Comparison of ENCODE assay signal across 8 cellular contexts in genomic region chr5:31193591-31194457, GRCh38. TPM values are rescaled to one million over a fixed set of nuclear protein-coding genes. Genes with fewer than 3 reads are reported as not detected.
DNase-seq lines count a peak whose midpoint lies in the region; ATAC-seq and TF ChIP-seq lines count a peak whose summit lies in the region.

CDH6 (plus strand) TSS chr5:31193686; CDS start chr5:31267474, 73,788 bp downstream.

- H3K27me3 ChIP-seq in brain microvascular endothelial cell (replicated peaks) (no peaks in the 10 kb centered on the region), spleen (replicated peaks in 1 of 7) (peaks cover 0 to 64% (median 36%) of the 10 kb centered on the region in 7 donors)

- no peak for TF ChIP-seq POLR2A in spleen (IDR thresholded peaks at IDR 0.05)

- H3K36me3 ChIP-seq in brain microvascular endothelial cell (replicated peaks) (no peaks in the 10 kb centered on the region), spleen (no peaks in the 10 kb centered on the region)

- TF ChIP-seq CTCF in brain microvascular endothelial cell (IDR thresholded peaks at IDR 0.05; ENCODE audit: low read depth, low read length, missing control alignments) (peak; percentile 9), spleen (IDR thresholded peaks at IDR 0.05 in 8 of 11, conservative IDR thresholded peaks at IDR 0.05 in 3 of 11) (no peak)

- intact Hi-C loops in spleen (cut with DNase I; ENCODE audit: low total_unique reads) = no loop called here

- ATAC-seq in GM21825 (IDR thresholded peaks at IDR 0.05; ENCODE audit: unreplicated experiment) = no peak

- DNase-seq in AG08396 (ENCODE audit: low spot score) = peak; percentile 78
- DNase-seq in NCI-H1048 (lab: John Stamatoyannopoulos, UW) = peak; percentile 1
- DNase-seq in brain microvascular endothelial cell = peak; percentile 71
- peak; percentile 47 for DNase-seq in iris pigment epithelial cell (ENCODE audit: low read depth)
- peak; percentile 65 for DNase-seq in spleen
- DNase-seq in T-helper 9 cell = no peak
- no peak for DNase-seq in stimulated activated CD4-positive, alpha-beta T cell treated with anti-CD3 and anti-CD28 coated beads, Interleukin-4, amount 100 ng/mL, for 24 hours

- H3K4me3 ChIP-seq in brain microvascular endothelial cell (ENCODE audit: low read depth, low read length) (peak within 1 kb of the TSS; percentile 75), spleen (peak within 1 kb of the TSS; percentile 18 to 54 (median 26))

- H3K27ac ChIP-seq in brain microvascular endothelial cell (peak within 1 kb of the TSS; percentile 75), spleen (no peak within 1 kb of the TSS)

- H3K9me3 ChIP-seq in spleen = no peaks in the 10 kb centered on the region

- peaks cover 0 to 20% (median 7%) of the 10 kb centered on the region in 6 donors for H3K4me1 ChIP-seq in spleen

- in situ Hi-C loops in brain microvascular endothelial cell (cut with HindIII; ENCODE audit: low pct_ligation_motif_present, low sequenced_read_pairs) = no loop called here

- 1 to 5% (median 2%) methylated on average over 35 to 67 of the region's 67 CpGs for WGBS in spleen, 5 donors

RNA-seq across cellular contexts. Expression of gene CDH6, which starts in this region (rescaled TPM):
- total RNA-seq in spleen = 1 to 10 TPM in 2 of 7 donors, under 1 TPM in 5; 0.30 to 2.7 (median 0.73) TPM
- under 1 TPM; 0.11 to 0.58 (median 0.18) TPM for polyA plus RNA-seq in spleen

Comparison
In these comparisons a context has a peak if more than half of its experiments do, and no peak if none do; other contexts are left out.
1. DNase-seq: peak in AG08396 (single experiment), NCI-H1048 (single experiment), brain microvascular endothelial cell (single experiment), iris pigment epithelial cell (single experiment) and spleen (single experiment); none in T-helper 9 cell (single experiment) and stimulated activated CD4-positive, alpha-beta T cell treated with anti-CD3 and anti-CD28 coated beads, Interleukin-4, amount 100 ng/mL, for 24 hours (single experiment).